In genomic region chr2:86825020-86825727, GRCh38 we compare ENCODE assay signal across 23 cellular contexts. TPM values are rescaled to one million over a fixed set of nuclear protein-coding genes. Genes with fewer than 3 reads are reported as not detected.
DNase-seq lines count a peak whose midpoint lies in the region; ATAC-seq lines count a peak whose summit lies in the region.
"Had no signal": no experiment of that assay in that cellular context is flagged by ENCODE, and none has a peak within 500 bp of the region (broad histone marks: within the 10 kb centered on the region; RNA-seq: fewer than 3 reads in every experiment).

No MANE protein-coding gene starts in this region.

- CTCF ChIA-PET in activated CD4-positive, alpha-beta T cell treated with anti-CD3 and anti-CD28 coated beads, Interleukin-2, amount 10 ng/mL, durations not matched to agents 7 days and 5 days (lab: Charles Lee), result interaction anchor here (0.6 kb wide), 1 partner anchor 1441 kb away, joined by 4 read pairs; no protein-coding TSS in a partner anchor

- DNase-seq in activated CD4-positive, alpha-beta T cell treated with anti-CD3 and anti-CD28 coated beads, Interleukin-2, amount 10 ng/mL, durations not matched to agents 7 days and 5 days, result peak; percentile 11
- DNase-seq in activated CD4-positive, alpha-beta T cell treated with anti-CD3 and anti-CD28 coated beads, Interleukin-2, amount 50 U/mL, for 4 hours, result no peak
- peak; percentile 60 for DNase-seq in activated naive CD8-positive, alpha-beta T cell treated with anti-CD3 and anti-CD28 coated beads for 36 hours
- no peak for DNase-seq in stimulated activated effector memory CD8-positive, alpha-beta T cell treated with anti-CD3 and anti-CD28 coated beads, Interleukin-12 subunit alpha, Interleukin-12 subunit beta, amount 100 ng/mL, for 72 hours (ENCODE audit: low spot score in 2 of 2)
- no peak for DNase-seq in DMS153 (lab: John Stamatoyannopoulos, UW)
- DNase-seq in C1 segment of cervical spinal cord (lab: John Stamatoyannopoulos, UW), result no peak
- DNase-seq: anterior cingulate cortex; Calu3; dermis blood vessel endothelial cell; MM.1S; NCI-H146; NCI-H526 treated with DMSO at 0.1 percent for 48 hours; stimulated activated CD4-positive, alpha-beta T cell treated with anti-CD3 and anti-CD28 coated beads, Interleukin-2, amount 100 ng/mL, for 48 hours; stimulated activated naive CD4-positive, alpha-beta T cell treated with Interleukin-2 at 50 U/mL for 16 hours; T1000; trophoblast cell had no signal

- peaks cover 29% of the 10 kb centered on the region for H3K4me1 Mint-ChIP-seq in activated CD4-positive, alpha-beta T cell treated with anti-CD3 and anti-CD28 coated beads, Interleukin-2, amount 10 ng/mL, durations not matched to agents 7 days and 5 days
- H3K4me1 Mint-ChIP-seq in activated naive CD8-positive, alpha-beta T cell treated with anti-CD3 and anti-CD28 coated beads for 36 hours, result peaks cover 80% of the 10 kb centered on the region
- peaks cover 64% of the 10 kb centered on the region for H3K4me1 Mint-ChIP-seq in stimulated activated effector memory CD8-positive, alpha-beta T cell treated with anti-CD3 and anti-CD28 coated beads, Interleukin-12 subunit alpha, Interleukin-12 subunit beta, amount 100 ng/mL, for 72 hours

- peak overlapping the region; percentile 60 for H3K4me3 Mint-ChIP-seq in activated CD4-positive, alpha-beta T cell treated with anti-CD3 and anti-CD28 coated beads, Interleukin-2, amount 10 ng/mL, durations not matched to agents 7 days and 5 days
- peak overlapping the region; percentile 80 for H3K4me3 Mint-ChIP-seq in activated naive CD8-positive, alpha-beta T cell treated with anti-CD3 and anti-CD28 coated beads for 36 hours
- H3K4me3 Mint-ChIP-seq in stimulated activated effector memory CD8-positive, alpha-beta T cell treated with anti-CD3 and anti-CD28 coated beads, Interleukin-12 subunit alpha, Interleukin-12 subunit beta, amount 100 ng/mL, for 72 hours, result peak overlapping the region; percentile 79
- H3K4me3 Mint-ChIP-seq: WTC11 had no signal

- H3K27ac Mint-ChIP-seq in activated CD4-positive, alpha-beta T cell treated with anti-CD3 and anti-CD28 coated beads, Interleukin-2, amount 10 ng/mL, durations not matched to agents 7 days and 5 days, result peak overlapping the region; percentile 81
- peak overlapping the region; percentile 92 for H3K27ac Mint-ChIP-seq in activated naive CD8-positive, alpha-beta T cell treated with anti-CD3 and anti-CD28 coated beads for 36 hours
- peak overlapping the region; percentile 79 for H3K27ac Mint-ChIP-seq in stimulated activated effector memory CD8-positive, alpha-beta T cell treated with anti-CD3 and anti-CD28 coated beads, Interleukin-12 subunit alpha, Interleukin-12 subunit beta, amount 100 ng/mL, for 72 hours
- H3K27ac Mint-ChIP-seq: WTC11 had no signal

- POLR2A ChIA-PET in activated CD4-positive, alpha-beta T cell treated with anti-CD3 and anti-CD28 coated beads, Interleukin-2, amount 10 ng/mL, durations not matched to agents 7 days and 5 days (lab: Charles Lee), result no interaction called here

- peaks cover 5% of the 10 kb centered on the region for H3K9me3 ChIP-seq in KOPT-K1 (ENCODE audit: insufficient read depth, low read length, poor library complexity, severe bottlenecking)

- peaks cover 1% of the 10 kb centered on the region for H3K36me3 Mint-ChIP-seq in activated CD4-positive, alpha-beta T cell treated with anti-CD3 and anti-CD28 coated beads, Interleukin-2, amount 10 ng/mL, durations not matched to agents 7 days and 5 days (ENCODE audit: low read depth)
- H3K36me3 Mint-ChIP-seq in activated naive CD8-positive, alpha-beta T cell treated with anti-CD3 and anti-CD28 coated beads for 36 hours, result peaks cover 15% of the 10 kb centered on the region
- peaks cover 27% of the 10 kb centered on the region for H3K36me3 Mint-ChIP-seq in stimulated activated effector memory CD8-positive, alpha-beta T cell treated with anti-CD3 and anti-CD28 coated beads, Interleukin-12 subunit alpha, Interleukin-12 subunit beta, amount 100 ng/mL, for 72 hours

- peak overlapping the region; percentile 95 for H3K27ac ChIP-seq in KOPT-K1 (ENCODE audit: low read depth, low read length, poor library complexity, severe bottlenecking)
- H3K27ac ChIP-seq: cardiac muscle cell had no signal

- no peaks in the 10 kb centered on the region for H3K36me3 ChIP-seq in KOPT-K1 (ENCODE audit: insufficient read depth, low read length)
- H3K36me3 ChIP-seq: cardiac muscle cell had no signal

- peaks cover under 1% of the 10 kb centered on the region for H3K27me3 Mint-ChIP-seq in activated CD4-positive, alpha-beta T cell treated with anti-CD3 and anti-CD28 coated beads, Interleukin-2, amount 10 ng/mL, durations not matched to agents 7 days and 5 days
- no peaks in the 10 kb centered on the region for H3K27me3 Mint-ChIP-seq in activated naive CD8-positive, alpha-beta T cell treated with anti-CD3 and anti-CD28 coated beads for 36 hours

- H3K9me3 Mint-ChIP-seq in activated CD4-positive, alpha-beta T cell treated with anti-CD3 and anti-CD28 coated beads, Interleukin-2, amount 10 ng/mL, durations not matched to agents 7 days and 5 days, result peaks cover 5% of the 10 kb centered on the region
- no peaks in the 10 kb centered on the region for H3K9me3 Mint-ChIP-seq in activated naive CD8-positive, alpha-beta T cell treated with anti-CD3 and anti-CD28 coated beads for 36 hours
- H3K9me3 Mint-ChIP-seq in stimulated activated effector memory CD8-positive, alpha-beta T cell treated with anti-CD3 and anti-CD28 coated beads, Interleukin-12 subunit alpha, Interleukin-12 subunit beta, amount 100 ng/mL, for 72 hours, result no peaks in the 10 kb centered on the region

- no peak for ATAC-seq in stimulated activated effector memory CD8-positive, alpha-beta T cell treated with anti-CD3 and anti-CD28 coated beads, Interleukin-12 subunit alpha, Interleukin-12 subunit beta, amount 100 ng/mL, for 72 hours
- ATAC-seq in HG03521 (IDR thresholded peaks at IDR 0.05; ENCODE audit: unreplicated experiment), result no peak
- ATAC-seq: WTC11 had no signal

RNA-seq across cellular contexts. Expression of gene CD8A, which starts 34.5 kb away (rescaled TPM):
- total RNA-seq in activated CD4-positive, alpha-beta T cell treated with anti-CD3 and anti-CD28 coated beads, Interleukin-2, amount 10 ng/mL, durations not matched to agents 7 days and 5 days, result under 1 TPM; 0.72 to 0.77 TPM
- total RNA-seq in activated naive CD8-positive, alpha-beta T cell treated with anti-CD3 and anti-CD28 coated beads for 36 hours, result 100 to 1,000 TPM; 356 to 357 TPM
- total RNA-seq: A172, cardiac muscle cell, dermis blood vessel endothelial cell, renal cortical epithelial cell, smooth muscle cell had no signal

RNA-seq across cellular contexts. Expression of gene CD8B, which starts 36.5 kb away (rescaled TPM):
- 1 to 10 TPM; 1.2 to 1.3 TPM for total RNA-seq in activated CD4-positive, alpha-beta T cell treated with anti-CD3 and anti-CD28 coated beads, Interleukin-2, amount 10 ng/mL, durations not matched to agents 7 days and 5 days
- total RNA-seq in activated naive CD8-positive, alpha-beta T cell treated with anti-CD3 and anti-CD28 coated beads for 36 hours, result 100 to 1,000 TPM; 260 to 268 TPM
- total RNA-seq: A172, Calu3, cardiac muscle cell, dermis blood vessel endothelial cell, renal cortical epithelial cell, smooth muscle cell had no signal

Comparison
In these comparisons a context has a peak if more than half of its experiments do, and no peak if none do; other contexts are left out.
1. DNase-seq: peak in activated CD4-positive, alpha-beta T cell treated with anti-CD3 and anti-CD28 coated beads, Interleukin-2, amount 10 ng/mL, durations not matched to agents 7 days and 5 days (single experiment) and activated naive CD8-positive, alpha-beta T cell treated with anti-CD3 and anti-CD28 coated beads for 36 hours (single experiment); none in activated CD4-positive, alpha-beta T cell treated with anti-CD3 and anti-CD28 coated beads, Interleukin-2, amount 50 U/mL, for 4 hours (0 of 2), stimulated activated effector memory CD8-positive, alpha-beta T cell treated with anti-CD3 and anti-CD28 coated beads, Interleukin-12 subunit alpha, Interleukin-12 subunit beta, amount 100 ng/mL, for 72 hours (0 of 2), DMS153 (single experiment) and C1 segment of cervical spinal cord (0 of 14).
2. RNA of gene CD8A, which starts 34.5 kb away (total RNA-seq): 356 to 357 TPM in activated naive CD8-positive, alpha-beta T cell treated with anti-CD3 and anti-CD28 coated beads for 36 hours; 0.72 to 0.77 TPM in activated CD4-positive, alpha-beta T cell treated with anti-CD3 and anti-CD28 coated beads, Interleukin-2, amount 10 ng/mL, durations not matched to agents 7 days and 5 days; every median in the first group is over 100 times any median in the second.
3. RNA of gene CD8B, which starts 36.5 kb away (total RNA-seq): 260 to 268 TPM in activated naive CD8-positive, alpha-beta T cell treated with anti-CD3 and anti-CD28 coated beads for 36 hours; 1.2 to 1.3 TPM in activated CD4-positive, alpha-beta T cell treated with anti-CD3 and anti-CD28 coated beads, Interleukin-2, amount 10 ng/mL, durations not matched to agents 7 days and 5 days; every median in the first group is over 100 times any median in the second.
4. Peak in every context shown above with its lines, with median percentiles within 50 percentile points of each other: H3K27ac Mint-ChIP-seq and H3K4me3 Mint-ChIP-seq.